ENCODE assay signal across 10 cellular contexts in genomic region chr1:25806418-25806817, GRCh38. TPM values are rescaled to one million over a fixed set of nuclear protein-coding genes. Genes with fewer than 3 reads are reported as not detected.
DNase-seq lines count a peak whose midpoint lies in the region; ATAC-seq, FAIRE-seq and TF ChIP-seq lines count a peak whose summit lies in the region.
"Had no signal": no experiment of that assay in that cellular context is flagged by ENCODE, and none has a peak within 500 bp of the region (broad histone marks: within the 10 kb centered on the region; RNA-seq: fewer than 3 reads in every experiment).

No MANE protein-coding gene starts in this region.

- H3K9me3 ChIP-seq in endothelial cell of umbilical vein (replicated peaks; ENCODE audit: control insufficient read depth, insufficient read depth, low read length) (no peaks in the 10 kb centered on the region), thoracic aorta (no peaks in the 10 kb centered on the region)

- BruUV-seq in endothelial cell of umbilical vein (replicated peaks; lab: Mats Ljungman, UMichigan): no TSS peak

- ATAC-seq in thoracic aorta (ENCODE audit: insufficient number of reproducible peaks, low FRiP score, low read depth): no peak
- ATAC-seq: naive thymus-derived CD8-positive, alpha-beta T cell had no signal

- DNase-seq in NCI-H446 treated with DMSO at 0.1 percent for 48 hours (lab: John Stamatoyannopoulos, UW) (peak; percentile 49), endothelial cell of umbilical vein (ENCODE audit: low read depth, low spot score) (peak; percentile 54), myocyte (ENCODE audit: low read depth) (peak; percentile 53), thoracic aorta (ENCODE audit: low spot score) (peak; percentile 65), NCI-H2029 (lab: John Stamatoyannopoulos, UW) (no peak), NCI-H1694 treated with DMSO at 0.1 percent for 48 hours (lab: John Stamatoyannopoulos, UW) (no peak)
- DNase-seq in stimulated activated CD4-positive, alpha-beta T cell treated with anti-CD3 and anti-CD28 coated beads, Interleukin-4, amount 100 ng/mL, for 24 hours: no peak
- DNase-seq: naive thymus-derived CD8-positive, alpha-beta T cell; SHP77 had no signal

- H3K9ac ChIP-seq in endothelial cell of umbilical vein (replicated peaks; ENCODE audit: extremely low read depth, insufficient read depth, low read length): no peak overlapping the region

- H2AFZ ChIP-seq in endothelial cell of umbilical vein (ENCODE audit: low read depth, low read length): no peak overlapping the region

- no peaks in the 10 kb centered on the region for H4K20me1 ChIP-seq in endothelial cell of umbilical vein (replicated peaks; ENCODE audit: control insufficient read depth, extremely low read depth, insufficient read depth, low read length)

- no peaks in the 10 kb centered on the region for H3K9me1 ChIP-seq in endothelial cell of umbilical vein (replicated peaks; ENCODE audit: control insufficient read depth, extremely low read depth, insufficient read depth, low read length)

- no peak for TF ChIP-seq POLR2A in endothelial cell of umbilical vein (IDR thresholded peaks at IDR 0.05; ENCODE audit: low read depth, low read length)

- CTCF ChIA-PET in endothelial cell of umbilical vein (lab: Charles Lee): no interaction called here

- no peaks in the 10 kb centered on the region for H3K27me3 ChIP-seq in endothelial cell of umbilical vein (ENCODE audit: control insufficient read depth in 2 of 2, insufficient read depth in 2 of 2, low read length in 2 of 2)
- H3K27me3 ChIP-seq in thoracic aorta (replicated peaks; ENCODE audit: insufficient read depth): no peaks in the 10 kb centered on the region

- dilution Hi-C loops in endothelial cell of umbilical vein (cut with MboI; ENCODE audit: extremely low pct_ligation_motif_present, low sequenced_read_pairs): no loop called here

- peak; percentile 40 for FAIRE-seq in endothelial cell of umbilical vein (lab: Jason Lieb, UNC)
- FAIRE-seq: D721Med had no signal

- H3K27ac ChIP-seq in endothelial cell of umbilical vein (ENCODE audit: insufficient read depth, low read depth, low read length) (peak overlapping the region; percentile 26), thoracic aorta (peak overlapping the region; percentile 68 to 92)

- H3K4me3 ChIP-seq in endothelial cell of umbilical vein (replicated peaks in 1 of 3; ENCODE audit: insufficient read depth in 1 of 3, low read depth in 1 of 3, low read length in 3 of 3): no peak overlapping the region
- no peak overlapping the region for H3K4me3 ChIP-seq in thoracic aorta

- intact Hi-C loops in endothelial cell of umbilical vein (cut with micrococcal nuclease): loop anchor here (10.0 kb wide), 2 partner anchors 372 to 572 kb away; partner anchors contain the start of genes MACO1 and SYF2

- POLR2A ChIA-PET in endothelial cell of umbilical vein (lab: Charles Lee): no interaction called here

- TF ChIP-seq CTCF in endothelial cell of umbilical vein (IDR thresholded peaks at IDR 0.05; ENCODE audit: extremely low read depth in 1 of 2, insufficient read depth in 1 of 2, low read depth in 1 of 2, low read length in 2 of 2): no peak
- no peak for TF ChIP-seq CTCF in thoracic aorta (IDR thresholded peaks at IDR 0.05)

- no peak overlapping the region for H3K4me2 ChIP-seq in endothelial cell of umbilical vein (ENCODE audit: insufficient read depth, low read length)

- peaks cover 11% of the 10 kb centered on the region for H3K79me2 ChIP-seq in endothelial cell of umbilical vein (ENCODE audit: control insufficient read depth, insufficient read depth, low read length)

- H3K36me3 ChIP-seq in endothelial cell of umbilical vein (ENCODE audit: control insufficient read depth in 2 of 2, extremely low read depth in 1 of 2, insufficient read depth in 2 of 2, low read length in 2 of 2) (peaks cover 12 to 32% of the 10 kb centered on the region in 2 experiments), thoracic aorta (peaks cover 22% of the 10 kb centered on the region)

- H3K4me1 ChIP-seq in endothelial cell of umbilical vein (ENCODE audit: control insufficient read depth, extremely low read depth, insufficient read depth, low read length): peaks cover 33% of the 10 kb centered on the region
- H3K4me1 ChIP-seq in thoracic aorta (ENCODE audit: control insufficient read depth in 1 of 2, low read depth in 2 of 2): peaks cover 25 to 59% of the 10 kb centered on the region in 2 donors

TF ChIP-seq in endothelial cell of umbilical vein, 7 proteins besides CTCF, POLR2A, EP300 and RAD21:
- TF ChIP-seq MYC (IDR thresholded peaks at IDR 0.05; ENCODE audit: low read depth, low read length) (no peak), EZH2 (IDR thresholded peaks at IDR 0.05; ENCODE audit: borderline replicate concordance, low read depth, low read length, severe bottlenecking) (no peak), FOS (IDR thresholded peaks at IDR 0.05; ENCODE audit: borderline replicate concordance, insufficient read depth, low read length) (no peak), POLR2AphosphoS5 (IDR thresholded peaks at IDR 0.05; ENCODE audit: insufficient read depth, low read depth, low read length) (no peak), JUN (IDR thresholded peaks at IDR 0.05; ENCODE audit: borderline replicate concordance, insufficient read depth, insufficient read length, low read depth) (no peak), GATA2 (IDR thresholded peaks at IDR 0.05; ENCODE audit: insufficient read depth, insufficient read length, low read depth, low read length) (no peak), MAX (IDR thresholded peaks at IDR 0.05; ENCODE audit: insufficient read depth, insufficient read length) (no peak)
TF ChIP-seq in endothelial cell of umbilical vein: peak in this region for 0.

RNA-seq across cellular contexts. Expression of gene SELENON, which starts 6.4 kb away (rescaled TPM):
- total RNA-seq in endothelial cell of umbilical vein (166 and 182 TPM in 2 replicates), myocyte (18.7 and 19.1 TPM in 2 replicates), thoracic aorta (10 to 100 TPM; 44.1 to 48.6 TPM)
- polyA plus RNA-seq in endothelial cell of umbilical vein: 112 and 117 TPM in 2 replicates
- polyA plus RNA-seq in endothelial cell of umbilical vein (2011; cell fraction: cytosol; rRNA removed): 156 and 177 TPM in 2 replicates
- polyA plus RNA-seq in endothelial cell of umbilical vein (2011; cell fraction: nucleus; rRNA removed): 91.2 and 92.9 TPM in 2 replicates
- 136 and 186 TPM in 2 replicates for polyA plus RNA-seq in endothelial cell of umbilical vein (2012)
- polyA minus RNA-seq in endothelial cell of umbilical vein: 109 and 122 TPM in 2 replicates
- polyA minus RNA-seq in endothelial cell of umbilical vein (2011; cell fraction: cytosol; rRNA and poly(A)+ RNA removed): 10.8 TPM
- polyA minus RNA-seq in endothelial cell of umbilical vein (2011; cell fraction: nucleus; rRNA and poly(A)+ RNA removed): 29.4 and 29.5 TPM in 2 replicates
- 62.3 TPM for polyA plus RNA-seq in myocyte (2012)

RNA-seq across cellular contexts. Expression of gene MTFR1L, which starts 13.3 kb away (rescaled TPM):
- total RNA-seq in endothelial cell of umbilical vein (33.8 and 34.8 TPM in 2 replicates), myocyte (81.2 and 81.6 TPM in 2 replicates), thoracic aorta (10 to 100 TPM; 63.4 to 81.9 TPM)
- polyA plus RNA-seq in endothelial cell of umbilical vein: 39.1 and 45.5 TPM in 2 replicates
- polyA plus RNA-seq in endothelial cell of umbilical vein (2011; cell fraction: cytosol; rRNA removed): 31.5 and 35.7 TPM in 2 replicates
- polyA plus RNA-seq in endothelial cell of umbilical vein (2011; cell fraction: nucleus; rRNA removed): 97.4 and 105 TPM in 2 replicates
- 25.5 and 28.3 TPM in 2 replicates for polyA plus RNA-seq in endothelial cell of umbilical vein (2012)
- 29.6 and 40.0 TPM in 2 replicates for polyA minus RNA-seq in endothelial cell of umbilical vein
- 6.1 TPM for polyA minus RNA-seq in endothelial cell of umbilical vein (2011; cell fraction: cytosol; rRNA and poly(A)+ RNA removed)
- 13.8 and 20.4 TPM in 2 replicates for polyA minus RNA-seq in endothelial cell of umbilical vein (2011; cell fraction: nucleus; rRNA and poly(A)+ RNA removed)
- 83.1 TPM for polyA plus RNA-seq in myocyte (2012)

RNA-seq across cellular contexts. Expression of gene AUNIP, which starts 52.8 kb away (rescaled TPM):
- total RNA-seq in endothelial cell of umbilical vein (4.5 and 4.8 TPM in 2 replicates), myocyte (0.70 and 2.3 TPM in 2 replicates), thoracic aorta (not detected)
- 1.6 and 1.8 TPM in 2 replicates for polyA plus RNA-seq in endothelial cell of umbilical vein
- polyA plus RNA-seq in endothelial cell of umbilical vein (2011; cell fraction: cytosol; rRNA removed): 2.9 and 3.2 TPM in 2 replicates
- polyA plus RNA-seq in endothelial cell of umbilical vein (2011; cell fraction: nucleus; rRNA removed): 1.3 and 1.7 TPM in 2 replicates
- polyA plus RNA-seq in endothelial cell of umbilical vein (2012): 1.7 and 2.8 TPM in 2 replicates
- 1.6 and 3.0 TPM in 2 replicates for polyA minus RNA-seq in endothelial cell of umbilical vein
- 12.4 TPM for polyA minus RNA-seq in endothelial cell of umbilical vein (2011; cell fraction: cytosol; rRNA and poly(A)+ RNA removed)
- 1.9 and 2.6 TPM in 2 replicates for polyA minus RNA-seq in endothelial cell of umbilical vein (2011; cell fraction: nucleus; rRNA and poly(A)+ RNA removed)
- 0.90 TPM for polyA plus RNA-seq in myocyte (2012)
- total RNA-seq: naive thymus-derived CD8-positive, alpha-beta T cell had no signal
- polyA plus RNA-seq: naive thymus-derived CD8-positive, alpha-beta T cell had no signal

Comparison
In these comparisons a context has a peak if more than half of its experiments do, and no peak if none do; other contexts are left out.
1. DNase-seq: peak in NCI-H446 treated with DMSO at 0.1 percent for 48 hours (single experiment), endothelial cell of umbilical vein (single experiment), myocyte (single experiment) and thoracic aorta (single experiment); none in stimulated activated CD4-positive, alpha-beta T cell treated with anti-CD3 and anti-CD28 coated beads, Interleukin-4, amount 100 ng/mL, for 24 hours (single experiment), NCI-H2029 (single experiment) and NCI-H1694 treated with DMSO at 0.1 percent for 48 hours (single experiment).